17 cellular contexts compared by ENCODE assay signal in the genomic region with DNA sequence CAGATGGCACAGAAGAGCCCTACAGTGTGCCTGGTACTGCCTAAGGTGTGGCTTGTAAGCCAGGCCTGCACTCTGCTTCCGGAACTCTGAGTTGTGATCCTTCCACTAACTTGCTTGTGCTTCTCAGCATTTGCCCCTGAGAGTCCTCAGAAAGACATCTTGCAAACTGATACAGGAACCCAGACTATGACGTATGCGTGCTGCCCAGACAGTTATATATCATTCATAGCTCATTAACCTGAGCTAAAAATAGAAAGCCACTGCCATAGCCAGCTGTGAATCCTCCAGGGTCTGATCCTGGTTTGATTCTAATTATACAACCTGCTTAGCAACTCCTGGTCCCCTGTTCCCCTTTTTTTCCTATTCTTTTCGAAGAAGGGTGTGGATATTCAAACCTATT.
DNase-seq lines count a peak whose midpoint lies in the region; ATAC-seq, FAIRE-seq and TF ChIP-seq lines count a peak whose summit lies in the region.
"Had no signal": no experiment of that assay in that cellular context is flagged by ENCODE, and none has a peak within 500 bp of the region (broad histone marks: within the 10 kb centered on the region; RNA-seq: fewer than 3 reads in every experiment).

No MANE protein-coding gene starts in this region.

- peaks cover 57% of the 10 kb centered on the region for H3K79me2 ChIP-seq in SK-N-SH (ENCODE audit: insufficient read depth)

- 83% methylated on average over 4 of the region's 4 CpGs for WGBS in SK-N-SH (ENCODE audit: low lambda C conversion rate)

- no peak overlapping the region for H2AFZ ChIP-seq in SK-N-SH (ENCODE audit: low read depth)

- H3K4me1 ChIP-seq in SK-N-SH (ENCODE audit: control insufficient read depth in 1 of 2, insufficient read depth in 2 of 2, low read depth in 1 of 2, low read length in 1 of 2) = peaks cover 3 to 9% of the 10 kb centered on the region in 2 experiments; a peak in 3 of 4 replicates
- H3K4me1 ChIP-seq: body of pancreas, left lung had no signal

- H3K27ac ChIP-seq in SK-N-SH (ENCODE audit: low read depth in 2 of 2, low read length in 1 of 2) = peak overlapping the region in 1 of 2 experiments; percentile 45; a peak in 2 of 4 replicates
- H3K27ac ChIP-seq: body of pancreas, left lung, neutrophil had no signal

- H3K9ac ChIP-seq in SK-N-SH = no peak overlapping the region

- H3K27ac Mint-ChIP-seq in stimulated activated memory B cell treated with anti-CD40 and anti-IgM and Interleukin-4, amounts not matched to agents 10 μg/mL and 1 μg/mL and 100 μg/mL, for 72 hours = no peak overlapping the region
- H3K27ac Mint-ChIP-seq: activated T-helper 17 cell treated with anti-CD3 and anti-CD28 coated beads, Interleukin-2, amount 50 U/mL, for 72 hours had no signal

- no peak for TF ChIP-seq RAD21 in SK-N-SH (IDR thresholded peaks at IDR 0.05; ENCODE audit: low read length)

- H3K9me3 ChIP-seq in SK-N-SH = no peaks in the 10 kb centered on the region
- H3K9me3 ChIP-seq: body of pancreas, left lung, neutrophil had no signal

- no peaks in the 10 kb centered on the region for H3K36me3 Mint-ChIP-seq in stimulated activated memory B cell treated with anti-CD40 and anti-IgM and Interleukin-4, amounts not matched to agents 10 μg/mL and 1 μg/mL and 100 μg/mL, for 72 hours

- no peak for TF ChIP-seq CTCF in SK-N-SH (IDR thresholded peaks at IDR 0.05)
- no peak for TF ChIP-seq CTCF in fibroblast of pulmonary artery (IDR thresholded peaks at IDR 0.05; ENCODE audit: low read length, missing control alignments)

- no peaks in the 10 kb centered on the region for H3K27me3 ChIP-seq in SK-N-SH (ENCODE audit: insufficient read depth)
- H3K27me3 ChIP-seq: body of pancreas, left lung, neutrophil had no signal

- H3K27me3 Mint-ChIP-seq in stimulated activated memory B cell treated with anti-CD40 and anti-IgM and Interleukin-4, amounts not matched to agents 10 μg/mL and 1 μg/mL and 100 μg/mL, for 72 hours = peaks cover 25% of the 10 kb centered on the region

- no peak overlapping the region for H3K4me3 ChIP-seq in SK-N-SH (ENCODE audit: low read depth in 2 of 2, low read length in 1 of 2)
- no peak overlapping the region for H3K4me3 ChIP-seq in fibroblast of pulmonary artery (replicated peaks; ENCODE audit: low read depth, low read length)
- H3K4me3 ChIP-seq: body of pancreas, left lung had no signal

- DNase-seq in SK-N-SH (no peak), NCI-H524 treated with DMSO at 0.1 percent for 48 hours (lab: John Stamatoyannopoulos, UW) (peak; percentile 33), fibroblast of pulmonary artery (ENCODE audit: low read depth) (peak; percentile 20), H54 (ENCODE audit: insufficient read length, low spot score) (no peak), T-helper 1 cell (no peak)
- no peak for DNase-seq in activated naive CD4-positive, alpha-beta T cell treated with Interleukin-2 at 50 U/mL for 16 hours
- DNase-seq: activated CD4-positive, alpha-beta T cell treated with anti-CD3 and anti-CD28 coated beads for 48 hours; effector CD4-positive, alpha-beta T cell; EL; left lung; stimulated activated CD4-positive, alpha-beta T cell treated with anti-CD3 and anti-CD28 coated beads, Interleukin-15, amount 100 ng/mL, for 24 hours had no signal

- H3K36me3 ChIP-seq in SK-N-SH (replicated peaks in 1 of 2; ENCODE audit: control insufficient read depth in 1 of 2, insufficient read depth in 2 of 2, low read length in 1 of 2) = peaks cover 0 to 5% of the 10 kb centered on the region in 2 experiments
- H3K36me3 ChIP-seq: left lung, neutrophil had no signal

- POLR2A ChIA-PET in SK-N-SH (lab: Yijun Ruan, JAX) = no interaction called here

- FAIRE-seq in H54 (lab: Jason Lieb, UNC) = no peak
- FAIRE-seq: urothelium cell line had no signal

- H3K9me2 ChIP-seq in SK-N-SH = no peaks in the 10 kb centered on the region

- TF ChIP-seq EP300 in SK-N-SH (IDR thresholded peaks at IDR 0.05; ENCODE audit: borderline replicate concordance in 1 of 2, low read depth in 1 of 2, low read length in 1 of 2) = no peak

- no peak overlapping the region for H3K4me2 ChIP-seq in SK-N-SH

- H3K4me1 Mint-ChIP-seq in stimulated activated memory B cell treated with anti-CD40 and anti-IgM and Interleukin-4, amounts not matched to agents 10 μg/mL and 1 μg/mL and 100 μg/mL, for 72 hours = no peaks in the 10 kb centered on the region
- H3K4me1 Mint-ChIP-seq: activated T-helper 17 cell treated with anti-CD3 and anti-CD28 coated beads, Interleukin-2, amount 50 U/mL, for 72 hours had no signal

- ATAC-seq in SK-N-SH treated with all-trans-retinoic acid at 6 μM for 48 hours = peak; percentile 73
- no peak for ATAC-seq in stimulated activated memory B cell treated with anti-CD40 and anti-IgM and Interleukin-4, amounts not matched to agents 10 μg/mL and 1 μg/mL and 100 μg/mL, for 72 hours
- ATAC-seq: activated T-helper 17 cell treated with anti-CD3 and anti-CD28 coated beads, Interleukin-2, amount 50 U/mL, for 72 hours; body of pancreas; left lung had no signal

- H3F3A ChIP-seq in SK-N-SH (replicated peaks; ENCODE audit: insufficient read depth) = peaks cover 3% of the 10 kb centered on the region

- no peaks in the 10 kb centered on the region for H4K20me1 ChIP-seq in SK-N-SH (ENCODE audit: insufficient read depth)

- no peak for TF ChIP-seq POLR2A in H54 (IDR thresholded peaks at IDR 0.05; ENCODE audit: low read depth, low read length)

- no peaks in the 10 kb centered on the region for H3K9me3 Mint-ChIP-seq in stimulated activated memory B cell treated with anti-CD40 and anti-IgM and Interleukin-4, amounts not matched to agents 10 μg/mL and 1 μg/mL and 100 μg/mL, for 72 hours
- H3K9me3 Mint-ChIP-seq: activated T-helper 17 cell treated with anti-CD3 and anti-CD28 coated beads, Interleukin-2, amount 50 U/mL, for 72 hours had no signal

- no peak overlapping the region for H3K4me3 Mint-ChIP-seq in stimulated activated memory B cell treated with anti-CD40 and anti-IgM and Interleukin-4, amounts not matched to agents 10 μg/mL and 1 μg/mL and 100 μg/mL, for 72 hours
- H3K4me3 Mint-ChIP-seq: activated T-helper 17 cell treated with anti-CD3 and anti-CD28 coated beads, Interleukin-2, amount 50 U/mL, for 72 hours had no signal

- CTCF ChIA-PET in SK-N-SH (lab: Yijun Ruan, JAX) = interaction anchor here (0.7 to 1.1 kb wide), 3 partner anchors 11 to 95 kb away, joined by 3 to 4 read pairs (median 3); no protein-coding TSS in a partner anchor

TF ChIP-seq in SK-N-SH treated with all-trans-retinoic acid at 6 μM for 48 hours, 23 proteins besides CTCF, POLR2A, EP300 and RAD21 (continues in another document):
- no peak for TF ChIP-seq CREB5 (CRISPR knock-in tag; IDR thresholded peaks at IDR 0.05; ENCODE audit: low read depth)
- TF ChIP-seq RARB (CRISPR knock-in tag; IDR thresholded peaks at IDR 0.05) = no peak
- TF ChIP-seq BACH2 (CRISPR knock-in tag; IDR thresholded peaks at IDR 0.05; ENCODE audit: borderline replicate concordance) = no peak
- TF ChIP-seq PPARA (CRISPR knock-in tag; IDR thresholded peaks at IDR 0.05; ENCODE audit: borderline replicate concordance) = no peak
- no peak for TF ChIP-seq ESRRG (CRISPR knock-in tag; IDR thresholded peaks at IDR 0.05)

TF ChIP-seq in SK-N-SH, 30 proteins besides CTCF, POLR2A, EP300 and RAD21 (continues in another document):
- TF ChIP-seq YY1 (IDR thresholded peaks at IDR 0.05; ENCODE audit: low read depth) = no peak
- TF ChIP-seq, protein P1, sequence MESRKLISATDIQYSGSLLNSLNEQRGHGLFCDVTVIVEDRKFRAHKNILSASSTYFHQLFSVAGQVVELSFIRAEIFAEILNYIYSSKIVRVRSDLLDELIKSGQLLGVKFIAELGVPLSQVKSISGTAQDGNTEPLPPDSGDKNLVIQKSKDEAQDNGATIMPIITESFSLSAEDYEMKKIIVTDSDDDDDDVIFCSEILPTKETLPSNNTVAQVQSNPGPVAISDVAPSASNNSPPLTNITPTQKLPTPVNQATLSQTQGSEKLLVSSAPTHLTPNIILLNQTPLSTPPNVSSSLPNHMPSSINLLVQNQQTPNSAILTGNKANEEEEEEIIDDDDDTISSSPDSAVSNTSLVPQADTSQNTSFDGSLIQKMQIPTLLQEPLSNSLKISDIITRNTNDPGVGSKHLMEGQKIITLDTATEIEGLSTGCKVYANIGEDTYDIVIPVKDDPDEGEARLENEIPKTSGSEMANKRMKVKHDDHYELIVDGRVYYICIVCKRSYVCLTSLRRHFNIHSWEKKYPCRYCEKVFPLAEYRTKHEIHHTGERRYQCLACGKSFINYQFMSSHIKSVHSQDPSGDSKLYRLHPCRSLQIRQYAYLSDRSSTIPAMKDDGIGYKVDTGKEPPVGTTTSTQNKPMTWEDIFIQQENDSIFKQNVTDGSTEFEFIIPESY (IDR thresholded peaks at IDR 0.05; ENCODE audit: borderline replicate concordance, low read depth) = no peak
- TF ChIP-seq, protein P2, sequence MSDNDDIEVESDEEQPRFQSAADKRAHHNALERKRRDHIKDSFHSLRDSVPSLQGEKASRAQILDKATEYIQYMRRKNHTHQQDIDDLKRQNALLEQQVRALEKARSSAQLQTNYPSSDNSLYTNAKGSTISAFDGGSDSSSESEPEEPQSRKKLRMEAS (IDR thresholded peaks at IDR 0.05; ENCODE audit: low read depth) = no peak
- TF ChIP-seq EZH2phosphoT487 (IDR thresholded peaks at IDR 0.05; ENCODE audit: borderline replicate concordance, low read depth) = no peak
- TF ChIP-seq NRF1 (IDR thresholded peaks at IDR 0.05; ENCODE audit: low read depth, low read length) = no peak
- no peak for TF ChIP-seq TCF12 (IDR thresholded peaks at IDR 0.05)
- TF ChIP-seq FOXM1 (IDR thresholded peaks at IDR 0.05; ENCODE audit: low read depth) = no peak
- no peak for TF ChIP-seq FOSL2 (IDR thresholded peaks at IDR 0.05; ENCODE audit: borderline replicate concordance, low read depth)
- no peak for TF ChIP-seq RXRA (IDR thresholded peaks at IDR 0.05; ENCODE audit: borderline replicate concordance, low read depth)

Comparison
In these comparisons a context has a peak if more than half of its experiments do, and no peak if none do; other contexts are left out.
1. DNase-seq: peak in NCI-H524 treated with DMSO at 0.1 percent for 48 hours (single experiment) and fibroblast of pulmonary artery (single experiment); none in SK-N-SH (single experiment), H54 (single experiment), T-helper 1 cell (0 of 5) and activated naive CD4-positive, alpha-beta T cell treated with Interleukin-2 at 50 U/mL for 16 hours (single experiment).